Comparison of ENCODE assay signal across 2 cellular contexts in the genomic region with DNA sequence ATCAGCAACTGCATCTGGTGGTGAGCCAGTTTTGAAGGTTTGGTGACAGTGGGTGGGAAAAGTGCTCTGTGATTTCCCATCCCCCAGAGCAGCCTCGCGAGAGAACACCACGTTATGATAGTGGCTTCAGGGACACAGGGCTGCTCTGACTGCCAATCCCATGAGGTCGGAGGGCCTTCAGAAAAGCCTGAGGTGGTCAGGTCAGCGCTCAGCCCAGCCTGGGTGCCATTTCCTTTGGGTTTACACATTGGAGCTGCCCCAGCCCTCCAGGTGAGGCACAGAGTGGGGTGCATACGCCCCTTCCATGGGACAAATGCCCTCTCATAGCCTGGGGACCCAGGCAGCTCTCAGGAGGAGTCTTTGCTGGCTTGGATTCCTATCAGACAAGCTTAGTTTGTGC.
TF ChIP-seq lines count a peak whose summit lies in the region.

No MANE protein-coding gene starts in this region.

TF ChIP-seq in K562, 482 proteins besides CTCF, POLR2A, EP300 and RAD21:
- TF ChIP-seq ZNF764 (CRISPR knock-in tag; IDR thresholded peaks at IDR 0.05; ENCODE audit: low read depth) = no peak
- TF ChIP-seq CHD2 (IDR thresholded peaks at IDR 0.05; ENCODE audit: low read depth, low read length) = 0 out of 2 replicates have a peak, but pooled peaks have one; percentile 24
- no peak for TF ChIP-seq ZNF354B (CRISPR knock-in tag; IDR thresholded peaks at IDR 0.05)
- TF ChIP-seq, protein P1, sequence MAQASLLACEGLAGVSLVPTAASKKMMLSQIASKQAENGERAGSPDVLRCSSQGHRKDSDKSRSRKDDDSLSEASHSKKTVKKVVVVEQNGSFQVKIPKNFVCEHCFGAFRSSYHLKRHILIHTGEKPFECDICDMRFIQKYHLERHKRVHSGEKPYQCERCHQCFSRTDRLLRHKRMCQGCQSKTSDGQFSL (CRISPR knock-in tag; IDR thresholded peaks at IDR 0.05) = no peak
- TF ChIP-seq, protein P1 (tag; IDR thresholded peaks at IDR 0.05) = no peak
TF ChIP-seq in K562: peak in this region for 1.

TF ChIP-seq in H1, 55 proteins besides CTCF, POLR2A, EP300 and RAD21:
- TF ChIP-seq TBP (IDR thresholded peaks at IDR 0.05; ENCODE audit: low read depth, low read length) (no peak), JUN (IDR thresholded peaks at IDR 0.05; ENCODE audit: low read depth, low read length) (no peak), TEAD4 (IDR thresholded peaks at IDR 0.05; ENCODE audit: low read depth, low read length) (no peak), FOSL1 (IDR thresholded peaks at IDR 0.05; ENCODE audit: insufficient read depth, low read depth, low read length) (no peak), RBBP5 (IDR thresholded peaks at IDR 0.05; ENCODE audit: borderline replicate concordance, low read depth, low read length) (no peak)
TF ChIP-seq in H1: peak in this region for 0.
